In genomic region chr10:71696635-71697326, GRCh38 we compare ENCODE assay signal across 8 cellular contexts. TPM values are rescaled to one million over a fixed set of nuclear protein-coding genes. Genes with fewer than 3 reads are reported as not detected.
DNase-seq lines count a peak whose midpoint lies in the region; ATAC-seq and TF ChIP-seq lines count a peak whose summit lies in the region.

No MANE protein-coding gene starts in this region.

- no peak overlapping the region for H3K4me3 ChIP-seq in H7 (ENCODE audit: insufficient read depth, low read depth, low read length)
- H3K4me3 ChIP-seq in left ventricle myocardium inferior: no peak overlapping the region

- H3K27me3 ChIP-seq in H7 (ENCODE audit: control insufficient read depth, insufficient read depth, low read length) (no peaks in the 10 kb centered on the region), left ventricle myocardium inferior (ENCODE audit: low read depth) (no peaks in the 10 kb centered on the region)

- peaks cover 62% of the 10 kb centered on the region for H3K4me1 ChIP-seq in left ventricle myocardium inferior

- no peak overlapping the region for H3K27ac ChIP-seq in left ventricle myocardium inferior (replicated peaks)

- H3K36me3 ChIP-seq in H7 (replicated peaks; ENCODE audit: control insufficient read depth, insufficient read depth, low read length) (no peaks in the 10 kb centered on the region), left ventricle myocardium inferior (no peaks in the 10 kb centered on the region)

- DNase-seq in AML-193 (lab: John Stamatoyannopoulos, UW) (peak; percentile 34 to 43), H7 (peak; percentile 95), SK-MEL-5 (ENCODE audit: low read depth, low spot score) (peak; percentile 59), left ventricle myocardium inferior (peak; percentile 68), OCI-M2 (lab: John Stamatoyannopoulos, UW; ENCODE audit: unreplicated experiment) (no peak)
- peak; percentile 69 for DNase-seq in activated naive CD4-positive, alpha-beta T cell treated with Interleukin-2 at 50 U/mL for 16 hours
- DNase-seq in stimulated activated CD4-positive, alpha-beta T cell treated with anti-CD3 and anti-CD28 coated beads, Interleukin-12 subunit alpha, Interleukin-12 subunit beta, amount 100 ng/mL, for 24 hours (ENCODE audit: low read depth in 2 of 2): peak; percentile 26 to 64

- intact Hi-C loops in left ventricle myocardium inferior (cut with micrococcal nuclease): no loop called here

- TF ChIP-seq CTCF in left ventricle myocardium inferior (IDR thresholded peaks at IDR 0.05; ENCODE audit: borderline replicate concordance): peak; percentile 92

- H3K9me3 ChIP-seq in left ventricle myocardium inferior (replicated peaks): peaks cover under 1% of the 10 kb centered on the region

- ATAC-seq in GM21737 (IDR thresholded peaks at IDR 0.05; ENCODE audit: unreplicated experiment): no peak

- in situ Hi-C loops in SK-MEL-5 (cut with HindIII; ENCODE audit: low pct_unique_long_range_greater_than_20kb, low sequenced_read_pairs): no loop called here

RNA-seq across cellular contexts. Expression of gene C10orf105, which starts 22.8 kb away (rescaled TPM):
- 0.17 and 0.18 TPM in 2 replicates for total RNA-seq in H7 (2014; rRNA removed; shearing (Covaris generic))
- total RNA-seq in SK-MEL-5 (2014; rRNA removed; shearing (Covaris generic)): not detected in 2 replicates
- not detected in 2 replicates for polyA plus RNA-seq in SK-MEL-5 (2015; cell fraction: cytosol; rRNA removed)
- polyA plus RNA-seq in SK-MEL-5 (2015; cell fraction: nucleus; rRNA removed): not detected in 2 replicates
- 0.05 TPM for total RNA-seq in left ventricle myocardium inferior
